Comparison of ENCODE assay signal across 8 cellular contexts in the genomic region with DNA sequence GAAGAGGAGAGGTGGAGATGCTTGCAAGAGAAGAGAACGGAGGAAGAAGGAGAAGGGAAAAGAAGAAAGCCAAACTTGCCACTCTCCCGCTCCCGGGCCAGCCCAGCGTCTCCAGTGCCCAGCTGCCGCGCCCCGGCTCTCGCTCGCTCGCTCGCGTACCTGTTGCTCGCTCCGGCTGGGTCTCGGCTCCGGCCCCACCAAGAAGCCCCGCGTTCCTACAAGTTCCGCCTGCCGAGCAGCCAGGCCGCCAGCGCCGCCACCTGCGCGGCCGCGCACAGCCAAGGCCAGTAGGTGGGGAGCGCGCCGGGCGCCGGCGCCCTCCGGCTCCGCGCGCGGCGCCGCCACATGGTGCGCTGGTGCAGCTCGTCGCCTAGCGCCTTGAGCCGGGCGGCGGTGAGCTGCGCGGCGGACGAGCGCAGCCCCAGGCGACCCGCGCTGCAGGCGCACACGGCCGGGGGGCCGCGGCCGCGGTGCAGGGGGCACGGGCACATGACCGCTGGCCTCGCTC. TPM values are rescaled to one million over a fixed set of nuclear protein-coding genes. Genes with fewer than 3 reads are reported as not detected.
DNase-seq lines count a peak whose midpoint lies in the region; ATAC-seq, FAIRE-seq and TF ChIP-seq lines count a peak whose summit lies in the region.

No MANE protein-coding gene starts in this region.

- H3K9me2 ChIP-seq in GM23248 (ENCODE audit: insufficient read depth), result no peaks in the 10 kb centered on the region

- POLR2A ChIA-PET in activated CD8-positive, alpha-beta T cell treated with anti-CD3 and anti-CD28 coated beads, Interleukin-2, amount 10 ng/mL, durations not matched to agents 7 days and 5 days (lab: Charles Lee), result no interaction called here

- H3K9me3 ChIP-seq in GM23248 (ENCODE audit: low read depth) (no peaks in the 10 kb centered on the region), pancreas (no peaks in the 10 kb centered on the region)

- H3K4me1 ChIP-seq in GM23248 (ENCODE audit: insufficient read depth) (0 out of 2 replicates have a peak, but pooled peaks cover 3% of the 10 kb centered on the region), pancreas (peaks cover 0 to 18% (median 0%) of the 10 kb centered on the region in 3 donors)

- H3F3A ChIP-seq in GM23248 (ENCODE audit: insufficient read depth), result no peaks in the 10 kb centered on the region

- no peaks in the 10 kb centered on the region for H3K79me2 ChIP-seq in GM23248 (ENCODE audit: insufficient read depth)

- H3K9ac ChIP-seq in GM23248, result no peak overlapping the region

- no peaks in the 10 kb centered on the region for H3K9me3 Mint-ChIP-seq in activated CD8-positive, alpha-beta T cell treated with anti-CD3 and anti-CD28 coated beads, Interleukin-2, amount 10 ng/mL, durations not matched to agents 7 days and 5 days (ENCODE audit: insufficient read depth)

- peak overlapping the region; percentile 55 for H3K4me3 Mint-ChIP-seq in activated CD8-positive, alpha-beta T cell treated with anti-CD3 and anti-CD28 coated beads, Interleukin-2, amount 10 ng/mL, durations not matched to agents 7 days and 5 days

- H3K27me3 ChIP-seq in GM23248 (replicated peaks; ENCODE audit: insufficient read depth), result peaks cover 76% of the 10 kb centered on the region
- peaks cover 0 to 44% (median 9%) of the 10 kb centered on the region in 4 donors for H3K27me3 ChIP-seq in pancreas

- DNase-seq in EH (ENCODE audit: low read depth) (peak; percentile 44), GM23248 (peak; percentile 67), NCI-H2107 treated with DMSO at 0.1 percent for 48 hours (lab: John Stamatoyannopoulos, UW; ENCODE audit: unreplicated experiment) (peak; percentile 14), foreskin fibroblast (peak; percentile 34 to 70), pancreas (peak; percentile 25 to 82 (median 38))
- peak; percentile 45 for DNase-seq in activated CD8-positive, alpha-beta T cell treated with anti-CD3 and anti-CD28 coated beads, Interleukin-2, amount 10 ng/mL, durations not matched to agents 7 days and 5 days

- no peak for FAIRE-seq in pancreas (lab: Jason Lieb, UNC)

- intact Hi-C loops in pancreas (cut with DNase I), result no loop called here

- H3K4me2 ChIP-seq in GM23248 (ENCODE audit: unreplicated experiment), result peak overlapping the region; percentile 28

- no peak overlapping the region for H3K27ac Mint-ChIP-seq in activated CD8-positive, alpha-beta T cell treated with anti-CD3 and anti-CD28 coated beads, Interleukin-2, amount 10 ng/mL, durations not matched to agents 7 days and 5 days

- peaks cover 35% of the 10 kb centered on the region for H3K4me1 Mint-ChIP-seq in activated CD8-positive, alpha-beta T cell treated with anti-CD3 and anti-CD28 coated beads, Interleukin-2, amount 10 ng/mL, durations not matched to agents 7 days and 5 days (ENCODE audit: low read depth)

- in situ Hi-C loops in GM23248 (cut with MboI), result no loop called here

- H3K36me3 Mint-ChIP-seq in activated CD8-positive, alpha-beta T cell treated with anti-CD3 and anti-CD28 coated beads, Interleukin-2, amount 10 ng/mL, durations not matched to agents 7 days and 5 days (ENCODE audit: low read depth), result no peaks in the 10 kb centered on the region

- 2% methylated on average over 29 to 47 of the region's 65 CpGs for WGBS in GM23248 (ENCODE audit: low coverage in 1 of 2, low lambda C conversion rate in 2 of 2, missing lambda C conversion rate in 2 of 2), 2 experiments
- WGBS in pancreas, 2 donors, result 0 to 2% methylated on average over 51 to 65 of the region's 65 CpGs

- H3K4me3 ChIP-seq in GM23248, result peak overlapping the region; percentile 45
- no peak overlapping the region for H3K4me3 ChIP-seq in foreskin fibroblast (ENCODE audit: low read depth in 1 of 2, low read length in 2 of 2)
- peak overlapping the region in 3 of 4 donors; percentile 16 to 43 (median 25) for H3K4me3 ChIP-seq in pancreas

- CTCF ChIA-PET in activated CD8-positive, alpha-beta T cell treated with anti-CD3 and anti-CD28 coated beads, Interleukin-2, amount 10 ng/mL, durations not matched to agents 7 days and 5 days (lab: Charles Lee), result interaction anchor here (1.0 to 2.0 kb wide), 3 partner anchors 18 to 178 kb away, joined by 3 to 7 read pairs (median 4); no protein-coding TSS in a partner anchor

- H3K36me3 ChIP-seq in GM23248 (ENCODE audit: low read depth) (no peaks in the 10 kb centered on the region), pancreas (no peaks in the 10 kb centered on the region)

- H3K27ac ChIP-seq in GM23248, result no peak overlapping the region
- H3K27ac ChIP-seq in pancreas, result no peak overlapping the region

- no peak overlapping the region for H2AFZ ChIP-seq in GM23248

- TF ChIP-seq CTCF in foreskin fibroblast (IDR thresholded peaks at IDR 0.05; ENCODE audit: low read depth, low read length) (no peak), pancreas (IDR thresholded peaks at IDR 0.05) (no peak)

- H4K20me1 ChIP-seq in GM23248 (ENCODE audit: insufficient read depth), result no peaks in the 10 kb centered on the region

- H3K27me3 Mint-ChIP-seq in activated CD8-positive, alpha-beta T cell treated with anti-CD3 and anti-CD28 coated beads, Interleukin-2, amount 10 ng/mL, durations not matched to agents 7 days and 5 days (ENCODE audit: low read depth), result peaks cover 71% of the 10 kb centered on the region

- peak; percentile 87 for ATAC-seq in activated CD8-positive, alpha-beta T cell treated with anti-CD3 and anti-CD28 coated beads, Interleukin-2, amount 10 ng/mL, durations not matched to agents 7 days and 5 days
- ATAC-seq in pancreas (peak; percentile 87 to 95 (median 88)), GM18858 (IDR thresholded peaks at IDR 0.05; ENCODE audit: unreplicated experiment) (no peak), GM18861 (IDR thresholded peaks at IDR 0.05; ENCODE audit: unreplicated experiment) (no peak)

RNA-seq across cellular contexts. Expression of gene HRK, which starts 0.4 kb away (rescaled TPM):
- total RNA-seq in GM23248 (2014; rRNA removed; shearing (Covaris generic)), result not detected in 2 replicates
- polyA plus RNA-seq in GM23248 (2016; fragmentation: Nextera tagmentation; extraction: Ambion mirVana) (not detected in 2 replicates), pancreas (under 1 TPM in 1 of 2 donors, not detected in 1; 0.05 TPM)
- total RNA-seq in activated CD8-positive, alpha-beta T cell treated with anti-CD3 and anti-CD28 coated beads, Interleukin-2, amount 10 ng/mL, durations not matched to agents 7 days and 5 days, result not detected
- total RNA-seq in pancreas, result under 1 TPM in 3 of 6 donors, not detected in 3; 0.04 to 0.16 (median 0.16) TPM

RNA-seq across cellular contexts. Expression of gene FBXW8, which starts 29.9 kb away (rescaled TPM):
- 23.1 and 27.7 TPM in 2 replicates for total RNA-seq in GM23248 (2014; rRNA removed; shearing (Covaris generic))
- polyA plus RNA-seq in GM23248 (2016; fragmentation: Nextera tagmentation; extraction: Ambion mirVana) (11.0 and 12.7 TPM in 2 replicates), pancreas (1 to 10 TPM; 3.6 to 4.9 TPM)
- total RNA-seq in activated CD8-positive, alpha-beta T cell treated with anti-CD3 and anti-CD28 coated beads, Interleukin-2, amount 10 ng/mL, durations not matched to agents 7 days and 5 days, result 10 to 100 TPM; 12.4 to 12.9 TPM
- total RNA-seq in pancreas, result 1 to 10 TPM; 8.0 to 9.6 (median 8.6) TPM

Comparison
In these comparisons a context has a peak if more than half of its experiments do, and no peak if none do; other contexts are left out.
1. DNase-seq: peak in every context shown above with its lines; median percentile 67 in GM23248; 52 in foreskin fibroblast; 45 in activated CD8-positive, alpha-beta T cell treated with anti-CD3 and anti-CD28 coated beads, Interleukin-2, amount 10 ng/mL, durations not matched to agents 7 days and 5 days; 44 in EH; 38 in pancreas; 14 in NCI-H2107 treated with DMSO at 0.1 percent for 48 hours.
2. H3K4me3 ChIP-seq: peak in GM23248 (single experiment) and pancreas (3 of 4); none in foreskin fibroblast (0 of 2).
3. ATAC-seq: peak in activated CD8-positive, alpha-beta T cell treated with anti-CD3 and anti-CD28 coated beads, Interleukin-2, amount 10 ng/mL, durations not matched to agents 7 days and 5 days (single experiment) and pancreas (4 of 4); none in GM18858 (single experiment) and GM18861 (single experiment).